In genomic region chrX:118356154-118356701, GRCh38 we compare ENCODE assay signal across 28 cellular contexts. TPM values are rescaled to one million over a fixed set of nuclear protein-coding genes. Genes with fewer than 3 reads are reported as not detected.
DNase-seq lines count a peak whose midpoint lies in the region; FAIRE-seq and TF ChIP-seq lines count a peak whose summit lies in the region.
"Had no signal": no experiment of that assay in that cellular context is flagged by ENCODE, and none has a peak within 500 bp of the region (broad histone marks: within the 10 kb centered on the region; RNA-seq: fewer than 3 reads in every experiment).

No MANE protein-coding gene starts in this region.

- H3K9ac ChIP-seq in astrocyte (ENCODE audit: low read length): no peak overlapping the region
- no peak overlapping the region for H3K9ac ChIP-seq in neural progenitor cell
- H3K9ac ChIP-seq: BLaER1 had no signal

- H3K9me3 ChIP-seq in astrocyte (ENCODE audit: insufficient read depth, low read depth, low read length) (no peaks in the 10 kb centered on the region), neural progenitor cell (ENCODE audit: low read depth) (no peaks in the 10 kb centered on the region), A673 (ENCODE audit: low read depth, low read length, poor library complexity, severe bottlenecking) (no peaks in the 10 kb centered on the region)
- H3K9me3 ChIP-seq: BLaER1, Peyer's patch, SJCRH30, upper lobe of left lung had no signal

- peaks cover 11% of the 10 kb centered on the region for H3F3A ChIP-seq in neural progenitor cell (ENCODE audit: low read depth)

- POLR2A ChIA-PET in A673 (lab: Charles Lee; ENCODE audit: low non-redundant PET): no interaction called here

- FAIRE-seq in GM18507 (lab: Jason Lieb, UNC) (peak; percentile 15), astrocyte (lab: Jason Lieb, UNC) (peak; percentile 70)
- FAIRE-seq: TTC549 had no signal

- BruUV-seq in A673 (replicated peaks; lab: Mats Ljungman, UMichigan): no TSS peak

- H3K36me3 Mint-ChIP-seq in astrocyte (ENCODE audit: low read depth, unreplicated experiment) (no peaks in the 10 kb centered on the region), neural progenitor cell (no peaks in the 10 kb centered on the region)
- H3K36me3 Mint-ChIP-seq: activated naive CD8-positive, alpha-beta T cell treated with anti-CD3 and anti-CD28 coated beads, Interleukin-2, amount 10 ng/mL, durations not matched to agents 7 days and 5 days had no signal

- H3K9me3 Mint-ChIP-seq in astrocyte (ENCODE audit: unreplicated experiment): no peaks in the 10 kb centered on the region
- no peaks in the 10 kb centered on the region for H3K9me3 Mint-ChIP-seq in neural progenitor cell
- H3K9me3 Mint-ChIP-seq: activated naive CD8-positive, alpha-beta T cell treated with anti-CD3 and anti-CD28 coated beads, Interleukin-2, amount 10 ng/mL, durations not matched to agents 7 days and 5 days had no signal

- peaks cover 95% of the 10 kb centered on the region for H3K79me2 ChIP-seq in astrocyte (ENCODE audit: insufficient read depth, low read length)
- H3K79me2 ChIP-seq in neural progenitor cell (ENCODE audit: low read depth): peaks cover 28% of the 10 kb centered on the region

- intact Hi-C loops in posterior vena cava (cut with DNase I) (no loop called here), A673 (cut with micrococcal nuclease; ENCODE audit: unreplicated experiment) (no loop called here)

- H3K4me1 Mint-ChIP-seq in astrocyte (ENCODE audit: low read depth, unreplicated experiment): peaks cover 13% of the 10 kb centered on the region
- peaks cover 75% of the 10 kb centered on the region for H3K4me1 Mint-ChIP-seq in neural progenitor cell

- H2AFZ ChIP-seq in astrocyte (ENCODE audit: low read depth, low read length) (no peak overlapping the region), neural progenitor cell (replicated peaks) (no peak overlapping the region)

- H3K27me3 ChIP-seq in astrocyte (ENCODE audit: insufficient read depth, low read length): no peaks in the 10 kb centered on the region
- no peaks in the 10 kb centered on the region for H3K27me3 ChIP-seq in neural progenitor cell
- no peaks in the 10 kb centered on the region for H3K27me3 ChIP-seq in A673 (replicated peaks; ENCODE audit: insufficient read depth, low read depth, low read length, poor library complexity)
- H3K27me3 ChIP-seq: BLaER1, Peyer's patch, SJCRH30, upper lobe of left lung had no signal

- H3K4me2 ChIP-seq in astrocyte (ENCODE audit: low read length) (peak overlapping the region; percentile 3), neural progenitor cell (no peak overlapping the region)
- H3K4me2 ChIP-seq: BLaER1, smooth muscle cell had no signal

- CTCF ChIA-PET in A673 (lab: Charles Lee): no interaction called here

- H4K20me1 ChIP-seq in astrocyte (ENCODE audit: insufficient read depth, low read length) (peaks cover 65% of the 10 kb centered on the region), neural progenitor cell (ENCODE audit: low read depth) (no peaks in the 10 kb centered on the region)
- H4K20me1 ChIP-seq: BLaER1 had no signal

- H3K4me1 ChIP-seq in astrocyte (ENCODE audit: insufficient read depth, low read length) (peaks cover 11% of the 10 kb centered on the region), neural progenitor cell (peaks cover 15% of the 10 kb centered on the region), A673 (ENCODE audit: insufficient read depth, low read length, poor library complexity, severe bottlenecking) (peaks cover 5% of the 10 kb centered on the region)
- H3K4me1 ChIP-seq: Peyer's patch, SJCRH30 had no signal

- H3K27me3 Mint-ChIP-seq in astrocyte (ENCODE audit: low read depth, unreplicated experiment) (no peaks in the 10 kb centered on the region), neural progenitor cell (ENCODE audit: insufficient read depth, low read depth) (peaks cover 2% of the 10 kb centered on the region)
- H3K27me3 Mint-ChIP-seq: activated naive CD8-positive, alpha-beta T cell treated with anti-CD3 and anti-CD28 coated beads, Interleukin-2, amount 10 ng/mL, durations not matched to agents 7 days and 5 days had no signal

- TF ChIP-seq CTCF in astrocyte (IDR thresholded peaks at IDR 0.05; ENCODE audit: insufficient read depth, low read depth, low read length): no peak
- no peak for TF ChIP-seq CTCF in fibroblast of the aortic adventitia (IDR thresholded peaks at IDR 0.05; ENCODE audit: insufficient read depth, low read length)
- TF ChIP-seq CTCF in neural progenitor cell (IDR thresholded peaks at IDR 0.05): no peak
- TF ChIP-seq CTCF in A673 (conservative IDR thresholded peaks at IDR 0.05; ENCODE audit: low read depth, low read length): no peak

- H3K27ac ChIP-seq in astrocyte (ENCODE audit: low read depth, low read length) (peak overlapping the region; percentile 3), neural progenitor cell (no peak overlapping the region), A673 (ENCODE audit: low read depth, low read length, poor library complexity, severe bottlenecking) (no peak overlapping the region)
- H3K27ac ChIP-seq: BLaER1, Peyer's patch, SJCRH30, upper lobe of left lung had no signal

- no peak overlapping the region for H3K27ac Mint-ChIP-seq in astrocyte (ENCODE audit: unreplicated experiment)
- peak overlapping the region; percentile 94 for H3K27ac Mint-ChIP-seq in neural progenitor cell
- H3K27ac Mint-ChIP-seq: activated naive CD8-positive, alpha-beta T cell treated with anti-CD3 and anti-CD28 coated beads, Interleukin-2, amount 10 ng/mL, durations not matched to agents 7 days and 5 days had no signal

- DNase-seq in GM18507 (ENCODE audit: extremely low spot score, insufficient read length, low read depth) (no peak), astrocyte (ENCODE audit: low read depth) (no peak), fibroblast of the aortic adventitia (ENCODE audit: low read depth) (peak; percentile 18), neural progenitor cell (ENCODE audit: low spot score) (no peak), posterior vena cava (ENCODE audit: low spot score) (no peak), A673 (ENCODE audit: low spot score) (no peak), mucosa of gallbladder (ENCODE audit: low spot score) (no peak), dedifferentiated amniotic fluid mesenchymal stem cell (ENCODE audit: extremely low spot score) (no peak)
- DNase-seq: activated CD4-positive, alpha-beta T cell treated with anti-CD3 and anti-CD28 coated beads for 1 hour; activated effector memory CD4-positive, alpha-beta T cell treated with anti-CD3 and anti-CD28 coated beads, Interleukin-2, amount 50 U/mL, for 16 hours; activated naive CD8-positive, alpha-beta T cell treated with anti-CD3 and anti-CD28 coated beads, Interleukin-2, amount 10 ng/mL, durations not matched to agents 7 days and 5 days; activated T-cell treated with anti-CD3 and anti-CD28 coated beads for 4 hours; COR-L47; effector CD4-positive, alpha-beta T cell; HCEC 1CT; mesendoderm; NCI-H2029; NCI-H2227 treated with DMSO at 0.1 percent for 48 hours; NCI-H526 treated with DMSO at 0.1 percent for 48 hours; nucleus accumbens; Peyer's patch; SJCRH30; stimulated activated CD4-positive, alpha-beta T cell treated with anti-CD3 and anti-CD28 coated beads, Interleukin-1b, Interleukin-23, amount 100 ng/mL, for 48 hours; T-helper 1 cell; upper lobe of left lung had no signal

- H3K36me3 ChIP-seq in astrocyte (ENCODE audit: insufficient read depth, low read length) (no peaks in the 10 kb centered on the region), neural progenitor cell (no peaks in the 10 kb centered on the region), A673 (ENCODE audit: insufficient read depth, low read length, poor library complexity, severe bottlenecking) (no peaks in the 10 kb centered on the region)
- H3K36me3 ChIP-seq: BLaER1, Peyer's patch, SJCRH30, upper lobe of left lung had no signal

- no peak overlapping the region for H3K4me3 ChIP-seq in astrocyte (ENCODE audit: insufficient read depth, low read depth, low read length)
- H3K4me3 ChIP-seq in fibroblast of the aortic adventitia (ENCODE audit: low read depth, low read length): no peak overlapping the region
- H3K4me3 ChIP-seq in neural progenitor cell: no peak overlapping the region
- H3K4me3 ChIP-seq in A673 (ENCODE audit: low read depth, low read length, poor library complexity, severe bottlenecking): no peak overlapping the region
- H3K4me3 ChIP-seq: BLaER1, Peyer's patch, SJCRH30, smooth muscle cell, upper lobe of left lung had no signal

- H3K4me3 Mint-ChIP-seq in astrocyte (ENCODE audit: unreplicated experiment) (no peak overlapping the region), neural progenitor cell (peak overlapping the region; percentile 54)
- H3K4me3 Mint-ChIP-seq: activated naive CD8-positive, alpha-beta T cell treated with anti-CD3 and anti-CD28 coated beads, Interleukin-2, amount 10 ng/mL, durations not matched to agents 7 days and 5 days had no signal

RNA-seq across cellular contexts. Expression of gene WDR44, which starts 10.3 kb away (rescaled TPM):
- total RNA-seq in astrocyte (19.0 and 20.1 TPM in 2 replicates), fibroblast of the aortic adventitia (ENCODE audit: low replicate concordance) (20.9 and 25.3 TPM in 2 replicates), neural progenitor cell (ENCODE audit: low replicate concordance) (14.1 and 18.0 TPM in 2 replicates), posterior vena cava (10 to 100 TPM; 16.6 to 19.1 TPM), A673 (2021) (10.6 and 12.4 TPM in 2 replicates), mucosa of gallbladder (22.8 TPM)
